Comparison of ENCODE assay signal across 9 cellular contexts in genomic region chr1:228037401-228038386, GRCh38. TPM values are rescaled to one million over a fixed set of nuclear protein-coding genes. Genes with fewer than 3 reads are reported as not detected.
A peak's percentile ranks its signal among the peaks of the same experiment; 100 is the strongest.
DNase-seq lines count a peak whose midpoint lies in the region; ATAC-seq, FAIRE-seq and TF ChIP-seq lines count a peak whose summit lies in the region.
"Had no signal": no experiment of that assay in that cellular context is flagged by ENCODE, and none has a peak within 500 bp of the region (broad histone marks: within the 10 kb centered on the region; RNA-seq: fewer than 3 reads in every experiment).

No MANE protein-coding gene starts in this region.

- in situ Hi-C loops in GM12878 (cut with MboI) = no loop called here

- H3K9me3 Mint-ChIP-seq in memory B cell = peaks cover 7% of the 10 kb centered on the region

- H3K4me2 ChIP-seq in GM12878 (ENCODE audit: control insufficient read depth, insufficient read depth) = peak overlapping the region; percentile 42; the same call in 1 of the 2 replicates

- TF ChIP-seq CTCF in GM12878 (IDR thresholded peaks at IDR 0.05 in 2 of 3, conservative IDR thresholded peaks at IDR 0.05 in 1 of 3; ENCODE audit: control insufficient read depth in 2 of 3, extremely low read depth in 1 of 3, insufficient read depth in 1 of 3, low read depth in 3 of 3, low read length in 3 of 3) (no peak), upper lobe of left lung (IDR thresholded peaks at IDR 0.05) (no peak)

- TF ChIP-seq EP300 in GM12878 (IDR thresholded peaks at IDR 0.05; ENCODE audit: borderline replicate concordance in 1 of 2, control insufficient read depth in 1 of 2, low read depth in 2 of 2, low read length in 2 of 2) (no peak), upper lobe of left lung (IDR thresholded peaks at IDR 0.05) (no peak)

- ATAC-seq in HG03378 (IDR thresholded peaks at IDR 0.05; ENCODE audit: unreplicated experiment) (peak; percentile 88), GM12878 (peak; percentile 92), memory B cell (ENCODE audit: low read depth) (peak; percentile 95), upper lobe of left lung (ENCODE audit: low FRiP score in 2 of 2) (peak; percentile 6 to 61)

- intact Hi-C loops in GM12878 (cut with micrococcal nuclease; ENCODE audit: unreplicated experiment) = no loop called here

- no peaks in the 10 kb centered on the region; the same call in 1 of the 2 replicates for H4K20me1 ChIP-seq in GM12878 (ENCODE audit: control insufficient read depth, insufficient read depth)

- H3K9ac ChIP-seq in GM12878 (ENCODE audit: control insufficient read depth, insufficient read depth, low read length) = no peak overlapping the region

- H3K27me3 Mint-ChIP-seq in memory B cell = peaks cover 19% of the 10 kb centered on the region

- peaks cover 3% of the 10 kb centered on the region for H3K36me3 Mint-ChIP-seq in memory B cell

- POLR2A ChIA-PET in GM12878 (lab: Charles Lee) = no interaction called here

- SMC1A ChIA-PET in GM12878 (lab: Charles Lee; ENCODE audit: uncharacterized antibody, unreplicated experiment) = no interaction called here

- CTCF ChIA-PET in GM12878 (lab: Yijun Ruan, JAX) = interaction anchor here (1.3 kb wide), 1 partner anchor 39 kb away, joined by 6 read pairs; no protein-coding TSS in a partner anchor

- no peaks in the 10 kb centered on the region; the same call in 2 of the 3 replicates for H3K9me3 ChIP-seq in GM12878 (replicated peaks; ENCODE audit: control insufficient read depth, insufficient read depth, low read length)
- H3K9me3 ChIP-seq in upper lobe of left lung = peaks cover 0 to 5% (median 0%) of the 10 kb centered on the region in 4 donors

- FAIRE-seq in GM12878 (lab: Jason Lieb, UNC) = no peak

- no peak overlapping the region for H3K27ac Mint-ChIP-seq in memory B cell

- no peaks in the 10 kb centered on the region for H3K79me2 ChIP-seq in GM12878 (ENCODE audit: control insufficient read depth, insufficient read depth, low read length)

- no TSS peak for BruUV-seq in GM12878 (replicated peaks; lab: Mats Ljungman, UMichigan)

- RAD21 ChIA-PET in GM12878 (lab: Charles Lee; ENCODE audit: unreplicated experiment) = interaction anchor here (0.5 to 0.6 kb wide), 2 partner anchors 38 to 375 kb away, joined by 3 read pairs; no protein-coding TSS in a partner anchor

- no peak for TF ChIP-seq RAD21 in GM12878 (IDR thresholded peaks at IDR 0.05; ENCODE audit: insufficient read depth, low read depth, low read length)

- H3K27me3 ChIP-seq in GM12878 (replicated peaks in 1 of 2; ENCODE audit: control insufficient read depth in 2 of 2, insufficient read depth in 2 of 2, low read length in 1 of 2) (peaks cover 0 to 10% of the 10 kb centered on the region in 2 experiments; a peak in 1 of 4 replicates), upper lobe of left lung (peaks cover 0 to 13% (median 7%) of the 10 kb centered on the region in 4 donors)

- H3K4me3 Mint-ChIP-seq in memory B cell = peak overlapping the region; percentile 24

- no peak overlapping the region for H3K4me3 ChIP-seq in GM12878
- peak overlapping the region in 3 of 4 donors; percentile 24 to 36 (median 30) for H3K4me3 ChIP-seq in upper lobe of left lung

- no peaks in the 10 kb centered on the region for H3K4me1 Mint-ChIP-seq in memory B cell

- WGBS in GM12878 (ENCODE audit: insufficient coverage, insufficient replicate concordance, low lambda C conversion rate, missing lambda C conversion rate) = 6% methylated on average over 58 of the region's 80 CpGs
- WGBS in upper lobe of left lung, 2 donors = 0 to 9% methylated on average over 1 to 45 of the region's 80 CpGs

- H3K4me1 ChIP-seq in GM12878 (ENCODE audit: control insufficient read depth, insufficient read depth, low read length) (no peaks in the 10 kb centered on the region), upper lobe of left lung (peaks cover 3 to 13% (median 10%) of the 10 kb centered on the region in 4 donors)

- no peak overlapping the region for H3K27ac ChIP-seq in GM12878 (ENCODE audit: control insufficient read depth, insufficient read depth)
- peak overlapping the region in 1 of 4 donors; percentile 38 for H3K27ac ChIP-seq in upper lobe of left lung
- H3K27ac ChIP-seq: VCaP had no signal

- TF ChIP-seq POLR2A in GM12878 (IDR thresholded peaks at IDR 0.05; ENCODE audit: low read depth, low read length) (no peak), upper lobe of left lung (IDR thresholded peaks at IDR 0.05) (no peak)

- H3K36me3 ChIP-seq in GM12878 (ENCODE audit: control insufficient read depth in 2 of 2, insufficient read depth in 2 of 2, low read length in 1 of 2) = no peaks in the 10 kb centered on the region
- H3K36me3 ChIP-seq in upper lobe of left lung = no peaks in the 10 kb centered on the region

- peak; percentile 37 for DNase-seq in activated naive CD4-positive, alpha-beta T cell treated with Interleukin-2 at 50 U/mL for 16 hours
- no peak for DNase-seq in activated naive CD4-positive, alpha-beta T cell (lab: John Stamatoyannopoulos, UW)
- no peak for DNase-seq in GM12878 (ENCODE audit: low read depth, low spot score)
- peak; percentile 21 to 25 for DNase-seq in memory B cell (ENCODE audit: low spot score in 2 of 2)
- DNase-seq in upper lobe of left lung = peak; percentile 48 to 87
- no peak for DNase-seq in DMS153 (lab: John Stamatoyannopoulos, UW)
- DNase-seq in GDM1 (lab: John Stamatoyannopoulos, UW) = no peak

- H2AFZ ChIP-seq in GM12878 (ENCODE audit: control insufficient read depth, low read depth, low read length) = no peak overlapping the region

TF ChIP-seq in GM12878, 131 proteins besides CTCF, POLR2A, EP300 and RAD21 (continues in another document):
- TF ChIP-seq SMC3 (IDR thresholded peaks at IDR 0.05; ENCODE audit: borderline replicate concordance, low read length) = no peak
- TF ChIP-seq RELB (IDR thresholded peaks at IDR 0.05; ENCODE audit: low read depth) = peak; percentile 53; the same call in 1 of the 2 replicates
- peak; percentile 59 for TF ChIP-seq GATAD2B (conservative IDR thresholded peaks at IDR 0.05; ENCODE audit: low read depth)
- 0 out of 2 replicates have a peak, but pooled peaks have one; percentile 44 for TF ChIP-seq ZNF207 (IDR thresholded peaks at IDR 0.05; ENCODE audit: borderline replicate concordance)
- no peak for TF ChIP-seq SMARCA5 (IDR thresholded peaks at IDR 0.05)
- TF ChIP-seq DPF2 (IDR thresholded peaks at IDR 0.05) = peak; percentile 65
- 0 out of 2 replicates have a peak, but pooled peaks have one; percentile 24 for TF ChIP-seq YY1 (IDR thresholded peaks at IDR 0.05; ENCODE audit: low read depth, low read length)
- no peak for TF ChIP-seq CBX5 (IDR thresholded peaks at IDR 0.05; ENCODE audit: low read depth)
- no peak for TF ChIP-seq LARP7 (IDR thresholded peaks at IDR 0.05)
- TF ChIP-seq RELA (IDR thresholded peaks at IDR 0.05; ENCODE audit: borderline replicate concordance, partially characterized antibody) = peak; percentile 50
- no peak for TF ChIP-seq PAX8 (IDR thresholded peaks at IDR 0.05)

RNA-seq across cellular contexts. Expression of gene WNT3A, which starts 30.9 kb away (rescaled TPM):
- 0.48 and 0.56 TPM in 2 replicates for total RNA-seq in GM12878 (2013; cell fraction: nucleolus; rRNA removed)
- total RNA-seq in GM12878 (2014; rRNA removed) (not detected in 2 replicates), GM12878 (2014; rRNA removed; fragmentation: Illumina TruSeq; extraction: Trizol) (not detected in 2 replicates), GM12878 (2021) (not detected in 2 replicates), upper lobe of left lung (10 to 100 TPM in 2 of 6 donors, 1 to 10 TPM in 4; 1.0 to 19.6 (median 6.4) TPM)
- polyA plus RNA-seq in GM12878 (2011; ENCODE audit: low read depth) = not detected
- polyA plus RNA-seq in GM12878 (2011; rRNA removed) (0.10 and 0.16 TPM in 2 replicates), GM12878 (2014; fragmentation: Illumina TruSeq; extraction: Trizol) (not detected in 2 replicates), GM12878 (2014; fragmentation: Nextera tagmentation; extraction: Ambion mirVana) (not detected), GM12878 (2014; rRNA removed) (not detected in 2 replicates), GM12878 (2016; fragmentation: Nextera tagmentation; extraction: Ambion mirVana) (not detected)
- 0.36 and 0.53 TPM in 2 replicates for polyA plus RNA-seq in GM12878 (2011; cell fraction: cytosol; rRNA removed)
- 0.48 and 0.61 TPM in 2 replicates for polyA plus RNA-seq in GM12878 (2011; cell fraction: nucleus; rRNA removed)
- not detected in 2 replicates for polyA plus RNA-seq in GM12878 (2012)
- polyA minus RNA-seq in GM12878 (2011; rRNA and poly(A)+ RNA removed) = 0.36 TPM in 1 of 2 replicates, not detected in the other
- not detected in 2 replicates for polyA minus RNA-seq in GM12878 (2011; cell fraction: cytosol; rRNA and poly(A)+ RNA removed)
- polyA minus RNA-seq in GM12878 (2011; cell fraction: nucleus; rRNA and poly(A)+ RNA removed) = 0.48 and 0.77 TPM in 2 replicates

RNA-seq across cellular contexts. Expression of gene ARF1, which starts 44.8 kb away (rescaled TPM):
- 46.2 and 52.9 TPM in 2 replicates for total RNA-seq in GM12878 (2013; cell fraction: nucleolus; rRNA removed)
- total RNA-seq in GM12878 (2014; rRNA removed) = 226 and 267 TPM in 2 replicates
- 113 and 131 TPM in 2 replicates for total RNA-seq in GM12878 (2014; rRNA removed; fragmentation: Illumina TruSeq; extraction: Trizol)
- total RNA-seq in GM12878 (2021) = 296 and 300 TPM in 2 replicates
- polyA plus RNA-seq in GM12878 (2011; ENCODE audit: low read depth) = 141 TPM
- 178 and 316 TPM in 2 replicates for polyA plus RNA-seq in GM12878 (2011; rRNA removed)
- polyA plus RNA-seq in GM12878 (2011; cell fraction: cytosol; rRNA removed) = 534 and 696 TPM in 2 replicates
- polyA plus RNA-seq in GM12878 (2011; cell fraction: nucleus; rRNA removed) = 285 and 308 TPM in 2 replicates
- 283 and 294 TPM in 2 replicates for polyA plus RNA-seq in GM12878 (2012)
- 97.0 and 247 TPM in 2 replicates for polyA plus RNA-seq in GM12878 (2014; fragmentation: Illumina TruSeq; extraction: Trizol)
- 10 to 100 TPM; 48.4 to 97.3 TPM for polyA plus RNA-seq in GM12878 (2014; fragmentation: Nextera tagmentation; extraction: Ambion mirVana)
- polyA plus RNA-seq in GM12878 (2014; rRNA removed) = 352 and 369 TPM in 2 replicates
- 100 to 1,000 TPM; 481 to 508 TPM for polyA plus RNA-seq in GM12878 (2016; fragmentation: Nextera tagmentation; extraction: Ambion mirVana)
- 403 and 507 TPM in 2 replicates for polyA minus RNA-seq in GM12878 (2011; rRNA and poly(A)+ RNA removed)
- 202 and 205 TPM in 2 replicates for polyA minus RNA-seq in GM12878 (2011; cell fraction: cytosol; rRNA and poly(A)+ RNA removed)
- 64.4 and 99.1 TPM in 2 replicates for polyA minus RNA-seq in GM12878 (2011; cell fraction: nucleus; rRNA and poly(A)+ RNA removed)
- 100 to 1,000 TPM; 157 to 487 (median 374) TPM for total RNA-seq in upper lobe of left lung

Comparison
In these comparisons a context has a peak if more than half of its experiments do, and no peak if none do; other contexts are left out.
1. DNase-seq: peak in activated naive CD4-positive, alpha-beta T cell treated with Interleukin-2 at 50 U/mL for 16 hours (single experiment), memory B cell (2 of 2) and upper lobe of left lung (2 of 2); none in activated naive CD4-positive, alpha-beta T cell (0 of 4), GM12878 (single experiment), DMS153 (single experiment) and GDM1 (single experiment).
2. ATAC-seq: peak in every context shown above with its lines; median percentile 95 in memory B cell; 92 in GM12878; 88 in HG03378; 34 in upper lobe of left lung.